ENCODE assay signal across 22 cellular contexts in genomic region chr19:8457802-8458201, GRCh38. TPM values are rescaled to one million over a fixed set of nuclear protein-coding genes. Genes with fewer than 3 reads are reported as not detected.
A peak's percentile ranks its signal among the peaks of the same experiment; 100 is the strongest.
DNase-seq lines count a peak whose midpoint lies in the region; ATAC-seq and TF ChIP-seq lines count a peak whose summit lies in the region.
"Had no signal": no experiment of that assay in that cellular context is flagged by ENCODE, and none has a peak within 500 bp of the region (broad histone marks: within the 10 kb centered on the region; RNA-seq: fewer than 3 reads in every experiment).

No MANE protein-coding gene starts in this region.

- peak overlapping the region; percentile 78 for H3K27ac Mint-ChIP-seq in activated naive CD8-positive, alpha-beta T cell
- no peak overlapping the region for H3K27ac Mint-ChIP-seq in activated naive CD8-positive, alpha-beta T cell treated with anti-CD3 and anti-CD28 coated beads, Interleukin-2, amount 50 U/mL, for 24 hours
- peak overlapping the region; percentile 72 for H3K27ac Mint-ChIP-seq in stimulated activated memory B cell treated with anti-CD40 and anti-IgM and Interleukin-4, amounts not matched to agents 10 μg/mL and 1 μg/mL and 100 μg/mL, for 72 hours
- H3K27ac Mint-ChIP-seq: activated B cell treated with CpG ODN at 0.5 μM for 24 hours had no signal

- peaks cover 91% of the 10 kb centered on the region for H3K4me1 Mint-ChIP-seq in activated naive CD8-positive, alpha-beta T cell (ENCODE audit: low read depth)
- H3K4me1 Mint-ChIP-seq in activated naive CD8-positive, alpha-beta T cell treated with anti-CD3 and anti-CD28 coated beads, Interleukin-2, amount 50 U/mL, for 24 hours = peaks cover 74% of the 10 kb centered on the region
- H3K4me1 Mint-ChIP-seq in stimulated activated memory B cell treated with anti-CD40 and anti-IgM and Interleukin-4, amounts not matched to agents 10 μg/mL and 1 μg/mL and 100 μg/mL, for 72 hours = peaks cover 94% of the 10 kb centered on the region

- H3K27me3 ChIP-seq in RWPE2 (ENCODE audit: insufficient read depth, poor library complexity, severe bottlenecking) (no peaks in the 10 kb centered on the region), mesenchymal stem cell (ENCODE audit: control insufficient read depth in 1 of 2, insufficient read depth in 1 of 2, low read length in 2 of 2) (no peaks in the 10 kb centered on the region)

- no peak overlapping the region for H2BK15ac ChIP-seq in mesenchymal stem cell (ENCODE audit: low read depth, poor library complexity, severe bottlenecking)

- DNase-seq in activated naive CD8-positive, alpha-beta T cell treated with anti-CD3 and anti-CD28 coated beads, Interleukin-2, amount 50 U/mL, for 24 hours = no peak
- DNase-seq in RWPE2 (ENCODE audit: low spot score) (no peak), mesenchymal stem cell (no peak), cortex of kidney (lab: John Stamatoyannopoulos, UW) (no peak), glomerular visceral epithelial cell (ENCODE audit: extremely low spot score) (no peak)
- DNase-seq in activated effector memory CD4-positive, alpha-beta T cell treated with Interleukin-2 at 50 U/mL for 16 hours = no peak
- DNase-seq: activated B cell treated with CpG ODN at 0.5 μM for 24 hours; AML-193; caudate nucleus; effector CD8-positive, alpha-beta T cell; hippocampal formation; kidney; NCI-H2081; NCI-H524; nucleus accumbens; stimulated activated CD4-positive, alpha-beta T cell treated with anti-CD3 and anti-CD28 coated beads, Interleukin-2, amount 100 ng/mL, for 48 hours; T-cell had no signal

- H3K4me3 ChIP-seq in RWPE2 (ENCODE audit: severe bottlenecking) (no peak overlapping the region), mesenchymal stem cell (ENCODE audit: insufficient read depth in 1 of 2, low read depth in 1 of 2, low read length in 2 of 2) (no peak overlapping the region)

- no peak overlapping the region for H3K4me2 ChIP-seq in mesenchymal stem cell (ENCODE audit: low read length, poor library complexity, severe bottlenecking)

- H3K4me3 Mint-ChIP-seq in activated naive CD8-positive, alpha-beta T cell = no peak overlapping the region
- no peak overlapping the region for H3K4me3 Mint-ChIP-seq in activated naive CD8-positive, alpha-beta T cell treated with anti-CD3 and anti-CD28 coated beads, Interleukin-2, amount 50 U/mL, for 24 hours
- no peak overlapping the region for H3K4me3 Mint-ChIP-seq in stimulated activated memory B cell treated with anti-CD40 and anti-IgM and Interleukin-4, amounts not matched to agents 10 μg/mL and 1 μg/mL and 100 μg/mL, for 72 hours
- H3K4me3 Mint-ChIP-seq: activated B cell treated with CpG ODN at 0.5 μM for 24 hours, T-cell had no signal

- H3K9me3 ChIP-seq in RWPE2 (ENCODE audit: severe bottlenecking) (no peaks in the 10 kb centered on the region), mesenchymal stem cell (ENCODE audit: control insufficient read depth, low read length) (no peaks in the 10 kb centered on the region)

- H2BK5ac ChIP-seq in mesenchymal stem cell (ENCODE audit: low read depth, low read length, poor library complexity, severe bottlenecking) = no peak overlapping the region

- H3K18ac ChIP-seq in mesenchymal stem cell (ENCODE audit: low read depth in 1 of 2, low read length in 2 of 2) = no peak overlapping the region

- H3K9me3 Mint-ChIP-seq in activated naive CD8-positive, alpha-beta T cell (ENCODE audit: low read depth) = no peaks in the 10 kb centered on the region
- no peaks in the 10 kb centered on the region for H3K9me3 Mint-ChIP-seq in activated naive CD8-positive, alpha-beta T cell treated with anti-CD3 and anti-CD28 coated beads, Interleukin-2, amount 50 U/mL, for 24 hours
- H3K9me3 Mint-ChIP-seq in stimulated activated memory B cell treated with anti-CD40 and anti-IgM and Interleukin-4, amounts not matched to agents 10 μg/mL and 1 μg/mL and 100 μg/mL, for 72 hours = no peaks in the 10 kb centered on the region
- H3K9me3 Mint-ChIP-seq: activated B cell treated with CpG ODN at 0.5 μM for 24 hours, T-cell had no signal

- peaks cover 2% of the 10 kb centered on the region for H3K36me3 Mint-ChIP-seq in activated naive CD8-positive, alpha-beta T cell
- peaks cover 59% of the 10 kb centered on the region for H3K36me3 Mint-ChIP-seq in activated naive CD8-positive, alpha-beta T cell treated with anti-CD3 and anti-CD28 coated beads, Interleukin-2, amount 50 U/mL, for 24 hours (ENCODE audit: low read depth)
- H3K36me3 Mint-ChIP-seq in stimulated activated memory B cell treated with anti-CD40 and anti-IgM and Interleukin-4, amounts not matched to agents 10 μg/mL and 1 μg/mL and 100 μg/mL, for 72 hours = peaks cover 46% of the 10 kb centered on the region

- no peak overlapping the region for H4K8ac ChIP-seq in mesenchymal stem cell (ENCODE audit: low read length)

- WGBS in mesenchymal stem cell = 79% methylated on average over 1 of the region's 2 CpGs

- no peak overlapping the region for H2AK5ac ChIP-seq in mesenchymal stem cell (ENCODE audit: low read length, severe bottlenecking)

- H3K36me3 ChIP-seq in RWPE2 (ENCODE audit: low read depth) = peaks cover 85% of the 10 kb centered on the region
- H3K36me3 ChIP-seq in mesenchymal stem cell (ENCODE audit: control insufficient read depth in 1 of 2, insufficient read depth in 2 of 2, low read depth in 1 of 2, low read length in 2 of 2) = peaks cover 18 to 45% of the 10 kb centered on the region in 2 experiments

- H3K4me1 ChIP-seq in RWPE2 (ENCODE audit: insufficient read depth, poor library complexity, severe bottlenecking) (peaks cover 30% of the 10 kb centered on the region), mesenchymal stem cell (ENCODE audit: control insufficient read depth, insufficient read depth, low read depth, low read length) (peaks cover 22% of the 10 kb centered on the region)

- peak overlapping the region; percentile 41 for H3K27ac ChIP-seq in RWPE2 (ENCODE audit: poor library complexity, severe bottlenecking)
- H3K27ac ChIP-seq in mesenchymal stem cell (ENCODE audit: low read length, poor library complexity, severe bottlenecking) = no peak overlapping the region
- H3K27ac ChIP-seq: HL-60 had no signal

- H2BK120ac ChIP-seq in mesenchymal stem cell (ENCODE audit: low read depth, low read length) = no peak overlapping the region

- H3K27me3 Mint-ChIP-seq in activated naive CD8-positive, alpha-beta T cell = no peaks in the 10 kb centered on the region
- H3K27me3 Mint-ChIP-seq in activated naive CD8-positive, alpha-beta T cell treated with anti-CD3 and anti-CD28 coated beads, Interleukin-2, amount 50 U/mL, for 24 hours = no peaks in the 10 kb centered on the region
- H3K27me3 Mint-ChIP-seq in stimulated activated memory B cell treated with anti-CD40 and anti-IgM and Interleukin-4, amounts not matched to agents 10 μg/mL and 1 μg/mL and 100 μg/mL, for 72 hours = no peaks in the 10 kb centered on the region
- H3K27me3 Mint-ChIP-seq: activated B cell treated with CpG ODN at 0.5 μM for 24 hours, T-cell had no signal

- H3K9ac ChIP-seq in mesenchymal stem cell (ENCODE audit: low read length) = peak overlapping the region; percentile 46

- H3K79me1 ChIP-seq in mesenchymal stem cell (replicated peaks; ENCODE audit: low read length, poor library complexity, severe bottlenecking) = no peaks in the 10 kb centered on the region

- H2AFZ ChIP-seq in mesenchymal stem cell (ENCODE audit: low read depth, low read length) = no peak overlapping the region

- H4K91ac ChIP-seq in mesenchymal stem cell (ENCODE audit: low read length) = no peak overlapping the region

- no peak overlapping the region for H2BK12ac ChIP-seq in mesenchymal stem cell (ENCODE audit: low read length in 2 of 2)

- no peak overlapping the region for H3K14ac ChIP-seq in mesenchymal stem cell (ENCODE audit: low read length in 2 of 2)

- no peak for ATAC-seq in activated naive CD8-positive, alpha-beta T cell treated with anti-CD3 and anti-CD28 coated beads, Interleukin-2, amount 50 U/mL, for 24 hours
- ATAC-seq in RWPE2 (ENCODE audit: low read depth) = no peak
- no peak for ATAC-seq in stimulated activated memory B cell treated with anti-CD40 and anti-IgM and Interleukin-4, amounts not matched to agents 10 μg/mL and 1 μg/mL and 100 μg/mL, for 72 hours
- ATAC-seq: Right ventricle myocardium inferior, T-cell had no signal

- H3K23ac ChIP-seq in mesenchymal stem cell (ENCODE audit: low read length in 2 of 2) = no peak overlapping the region

- no peak overlapping the region for H3K4ac ChIP-seq in mesenchymal stem cell (ENCODE audit: low read depth in 1 of 2, low read length in 2 of 2)

- TF ChIP-seq CTCF in RWPE2 (IDR thresholded peaks at IDR 0.05; ENCODE audit: poor library complexity, severe bottlenecking) = no peak

RNA-seq across cellular contexts. Expression of gene HNRNPM, which starts 13.0 kb away (rescaled TPM):
- 84.5 TPM for polyA plus RNA-seq in mesenchymal stem cell (2013, experiment 1 of 2)
- 82.9 TPM for polyA plus RNA-seq in mesenchymal stem cell (2013, experiment 2 of 2)

RNA-seq across cellular contexts. Expression of gene PRAM1, which starts 44.6 kb away (rescaled TPM):
- 0.03 TPM for polyA plus RNA-seq in mesenchymal stem cell (2013, experiment 1 of 2)
- polyA plus RNA-seq in mesenchymal stem cell (2013, experiment 2 of 2) = not detected
- polyA plus RNA-seq: fibroblast of lung had no signal

RNA-seq across cellular contexts. Expression of gene MARCHF2, which starts 44.7 kb away (rescaled TPM):
- polyA plus RNA-seq in mesenchymal stem cell (2013, experiment 1 of 2) = 42.1 TPM
- 39.4 TPM for polyA plus RNA-seq in mesenchymal stem cell (2013, experiment 2 of 2)

RNA-seq across cellular contexts. Expression of gene ZNF414, which starts 56.2 kb away (rescaled TPM):
- 21.2 TPM for polyA plus RNA-seq in mesenchymal stem cell (2013, experiment 1 of 2)
- polyA plus RNA-seq in mesenchymal stem cell (2013, experiment 2 of 2) = 19.1 TPM
